ENCODE assay signal across 9 cellular contexts in genomic region chrX:128781506-128781905, GRCh38.
DNase-seq lines count a peak whose midpoint lies in the region; ATAC-seq, FAIRE-seq and TF ChIP-seq lines count a peak whose summit lies in the region.
"Had no signal": no experiment of that assay in that cellular context is flagged by ENCODE, and none has a peak within 500 bp of the region (broad histone marks: within the 10 kb centered on the region; RNA-seq: fewer than 3 reads in every experiment).

No MANE protein-coding gene starts in this region.

- peaks cover 2 to 6% of the 10 kb centered on the region in 2 donors for H3K9me3 Mint-ChIP-seq in effector memory CD8-positive, alpha-beta T cell

- H3K36me3 ChIP-seq in PC-3 (ENCODE audit: low read depth, low read length): no peaks in the 10 kb centered on the region
- no peaks in the 10 kb centered on the region for H3K36me3 ChIP-seq in aorta (ENCODE audit: control insufficient read depth in 1 of 2, insufficient read depth in 2 of 2, low read length in 1 of 2)
- H3K36me3 ChIP-seq: neutrophil had no signal

- CTCF ChIA-PET in PC-3 (lab: Charles Lee): no interaction called here

- TF ChIP-seq CTCF in PC-3 (conservative IDR thresholded peaks at IDR 0.05; ENCODE audit: low read depth, low read length): peak; percentile 43; the same call in 1 of the 2 replicates

- WGBS in aorta, 2 donors: 33 to 83% methylated on average over 1 of the region's 1 CpG

- intact Hi-C loops in PC-3 (cut with micrococcal nuclease) (loop anchor here (5.0 kb wide), 1 partner anchor 264 kb away; no protein-coding TSS in a partner anchor), aorta (cut with DNase I) (no loop called here)

- H3K4me1 Mint-ChIP-seq in effector memory CD8-positive, alpha-beta T cell (ENCODE audit: low read depth in 2 of 2): peaks cover 5 to 7% of the 10 kb centered on the region in 2 donors

- no peak overlapping the region for H3K4me3 ChIP-seq in PC-3 (ENCODE audit: low read length)
- H3K4me3 ChIP-seq in aorta (ENCODE audit: low read length in 2 of 2): no peak overlapping the region

- peak; percentile 54 for ATAC-seq in GM19351 (IDR thresholded peaks at IDR 0.05; ENCODE audit: unreplicated experiment)
- 0 out of 2 replicates have a peak, but pooled peaks have one; percentile 33 for ATAC-seq in PC-3
- ATAC-seq in aorta (ENCODE audit: low FRiP score): no peak
- ATAC-seq in effector memory CD8-positive, alpha-beta T cell (replicated peaks): no peak
- no peak for ATAC-seq in GM18861 (IDR thresholded peaks at IDR 0.05; ENCODE audit: unreplicated experiment)

- H3K27ac Mint-ChIP-seq in effector memory CD8-positive, alpha-beta T cell: no peak overlapping the region

- peak overlapping the region in 1 of 2 donors; percentile 10 for H3K4me3 Mint-ChIP-seq in effector memory CD8-positive, alpha-beta T cell

- H3K27me3 ChIP-seq in PC-3 (ENCODE audit: low read length): no peaks in the 10 kb centered on the region
- no peaks in the 10 kb centered on the region for H3K27me3 ChIP-seq in aorta (ENCODE audit: control insufficient read depth in 1 of 2, insufficient read depth in 2 of 2, low read length in 1 of 2)
- H3K27me3 ChIP-seq: neutrophil had no signal

- no peak overlapping the region for H3K27ac ChIP-seq in PC-3 (ENCODE audit: low read length)
- H3K27ac ChIP-seq in aorta (ENCODE audit: low read depth in 1 of 2, low read length in 2 of 2): no peak overlapping the region
- H3K27ac ChIP-seq: neutrophil had no signal

- no peak overlapping the region for H3K4me2 ChIP-seq in PC-3 (ENCODE audit: low read length)

- no peaks in the 10 kb centered on the region for H3K9me2 ChIP-seq in PC-3 (replicated peaks; ENCODE audit: low read length)

- H3K36me3 Mint-ChIP-seq in effector memory CD8-positive, alpha-beta T cell (ENCODE audit: insufficient read depth): peaks cover 4% of the 10 kb centered on the region

- H2AFZ ChIP-seq in PC-3 (ENCODE audit: low read length): no peak overlapping the region

- no TSS peak for BruUV-seq in PC-3 (replicated peaks; lab: Mats Ljungman, UMichigan)

- H3K79me2 ChIP-seq in PC-3 (ENCODE audit: low read length): no peaks in the 10 kb centered on the region

- no peaks in the 10 kb centered on the region for H3K27me3 Mint-ChIP-seq in effector memory CD8-positive, alpha-beta T cell

- H3K9ac ChIP-seq in PC-3 (ENCODE audit: low read length): no peak overlapping the region

- H3F3A ChIP-seq in PC-3 (ENCODE audit: low read length, unreplicated experiment): no peaks in the 10 kb centered on the region

- POLR2A ChIA-PET in PC-3 (lab: Charles Lee; ENCODE audit: unreplicated experiment): no interaction called here

- DNase-seq in COLO829 (ENCODE audit: low spot score) (peak; percentile 1), PC-3 (peak; percentile 46), hepatic stellate cell (ENCODE audit: low spot score) (peak; percentile 2), GM19239 (ENCODE audit: insufficient read length, low spot score) (no peak), aorta (no peak)
- DNase-seq in effector memory CD8-positive, alpha-beta T cell: no peak

- no peak for FAIRE-seq in GM19239 (lab: Jason Lieb, UNC)

- H3K4me1 ChIP-seq in PC-3 (ENCODE audit: insufficient read depth, low read length) (no peaks in the 10 kb centered on the region), aorta (ENCODE audit: control insufficient read depth in 1 of 2, insufficient read depth in 2 of 2, low read length in 2 of 2) (no peaks in the 10 kb centered on the region)

- no peaks in the 10 kb centered on the region for H3K9me3 ChIP-seq in PC-3 (ENCODE audit: low read length)
- H3K9me3 ChIP-seq in aorta (ENCODE audit: control insufficient read depth, low read length): no peaks in the 10 kb centered on the region
- H3K9me3 ChIP-seq: neutrophil had no signal

- no peaks in the 10 kb centered on the region for H4K20me1 ChIP-seq in PC-3 (ENCODE audit: low read length)

Comparison
In these comparisons a context has a peak if more than half of its experiments do, and no peak if none do; other contexts are left out.
1. DNase-seq: peak in COLO829 (single experiment), PC-3 (single experiment) and hepatic stellate cell (single experiment); none in GM19239 (single experiment), aorta (0 of 2) and effector memory CD8-positive, alpha-beta T cell (0 of 3).
2. ATAC-seq: peak in GM19351 (single experiment) and PC-3 (single experiment); none in aorta (single experiment), effector memory CD8-positive, alpha-beta T cell (single experiment) and GM18861 (single experiment).